16 cellular contexts compared by ENCODE assay signal in genomic region chr7:122988333-122988732, GRCh38. TPM values are rescaled to one million over a fixed set of nuclear protein-coding genes. Genes with fewer than 3 reads are reported as not detected.
A peak's percentile ranks its signal among the peaks of the same experiment; 100 is the strongest.
DNase-seq lines count a peak whose midpoint lies in the region; TF ChIP-seq lines count a peak whose summit lies in the region.
"Had no signal": no experiment of that assay in that cellular context is flagged by ENCODE, and none has a peak within 500 bp of the region (broad histone marks: within the 10 kb centered on the region; RNA-seq: fewer than 3 reads in every experiment).

No MANE protein-coding gene starts in this region.

- no peaks in the 10 kb centered on the region for H3K9me3 Mint-ChIP-seq in neural crest cell

- peak overlapping the region; percentile 9 for H3K27ac Mint-ChIP-seq in neural crest cell (ENCODE audit: unreplicated experiment)
- H3K27ac Mint-ChIP-seq: CD14-positive monocyte; CD4-positive, alpha-beta memory T cell had no signal

- H3K36me3 Mint-ChIP-seq in neural crest cell (ENCODE audit: low read depth), result no peaks in the 10 kb centered on the region
- H3K36me3 Mint-ChIP-seq: CD14-positive monocyte; CD4-positive, alpha-beta memory T cell had no signal

- peaks cover 5% of the 10 kb centered on the region for H3K4me1 Mint-ChIP-seq in neural crest cell
- H3K4me1 Mint-ChIP-seq: CD14-positive monocyte; CD4-positive, alpha-beta memory T cell had no signal

- DNase-seq in NCI-H526 (lab: John Stamatoyannopoulos, UW) (peak; percentile 25 to 59), NCI-H526 treated with DMSO at 0.1 percent for 48 hours (lab: John Stamatoyannopoulos, UW) (no peak), cerebellar cortex (ENCODE audit: low spot score) (peak; percentile 56), neural crest cell (ENCODE audit: low read depth, low spot score) (no peak), glomerular visceral epithelial cell (ENCODE audit: extremely low spot score) (no peak), hepatic stellate cell (ENCODE audit: low spot score) (no peak), T-helper 2 cell (no peak)
- DNase-seq: CD4-positive, alpha-beta memory T cell; DMS153; DMS79; GF-D8; GM23248; HCEC 1CT had no signal

- H3K4me3 Mint-ChIP-seq in neural crest cell, result no peak overlapping the region
- H3K4me3 Mint-ChIP-seq: CD14-positive monocyte; CD4-positive, alpha-beta memory T cell had no signal

- no peaks in the 10 kb centered on the region for H3K27me3 Mint-ChIP-seq in neural crest cell (ENCODE audit: low read depth)
- H3K27me3 Mint-ChIP-seq: CD4-positive, alpha-beta memory T cell had no signal

- TF ChIP-seq CTCF in neural crest cell (conservative IDR thresholded peaks at IDR 0.05), result no peak

RNA-seq across cellular contexts. Expression of gene TAS2R16, which starts 7.2 kb away (rescaled TPM):
- total RNA-seq in neural crest cell, result not detected in 2 replicates
- total RNA-seq: CD4-positive, alpha-beta memory T cell; Daoy; GM23248; HT-29 had no signal

Comparison
In these comparisons a context has a peak if more than half of its experiments do, and no peak if none do; other contexts are left out.
1. DNase-seq: peak in NCI-H526 (2 of 2) and cerebellar cortex (single experiment); none in NCI-H526 treated with DMSO at 0.1 percent for 48 hours (single experiment), neural crest cell (single experiment), glomerular visceral epithelial cell (single experiment), hepatic stellate cell (single experiment) and T-helper 2 cell (0 of 5).